ENCODE assay signal across 24 cellular contexts in genomic region chr22:44332946-44333345, GRCh38. TPM values are rescaled to one million over a fixed set of nuclear protein-coding genes. Genes with fewer than 3 reads are reported as not detected.
DNase-seq lines count a peak whose midpoint lies in the region; ATAC-seq, FAIRE-seq and TF ChIP-seq lines count a peak whose summit lies in the region.
"Had no signal": no experiment of that assay in that cellular context is flagged by ENCODE, and none has a peak within 500 bp of the region (broad histone marks: within the 10 kb centered on the region; RNA-seq: fewer than 3 reads in every experiment).

No MANE protein-coding gene starts in this region.

- H3K36me3 ChIP-seq in HepG2 (replicated peaks in 1 of 2; ENCODE audit: control insufficient read depth in 1 of 2, insufficient read depth in 2 of 2, low read length in 2 of 2) (no peaks in the 10 kb centered on the region), right lobe of liver (no peaks in the 10 kb centered on the region), stomach (no peaks in the 10 kb centered on the region)
- no peaks in the 10 kb centered on the region for H3K36me3 ChIP-seq in CD8-positive, alpha-beta T cell (ENCODE audit: insufficient read depth, low read length)
- H3K36me3 ChIP-seq: BE2C had no signal

- TF ChIP-seq CTCF in HepG2 (CRISPR knock-in tag; IDR thresholded peaks at IDR 0.05) (no peak), right lobe of liver (IDR thresholded peaks at IDR 0.05) (no peak), WTC11 (IDR thresholded peaks at IDR 0.05) (no peak), nephron (IDR thresholded peaks at IDR 0.05; ENCODE audit: unreplicated experiment in 3 of 3) (no peak), stomach (IDR thresholded peaks at IDR 0.05) (no peak)
- TF ChIP-seq CTCF in CD8-positive, alpha-beta T cell (IDR thresholded peaks at IDR 0.05): no peak

- TF ChIP-seq RAD21 in HepG2 (CRISPR knock-in tag; IDR thresholded peaks at IDR 0.05): no peak

- no peak overlapping the region for H3K9ac ChIP-seq in HepG2 (ENCODE audit: insufficient read depth, low read depth, low read length)
- H3K9ac ChIP-seq: SK-N-SH had no signal

- TF ChIP-seq POLR2A in HepG2 (IDR thresholded peaks at IDR 0.05; ENCODE audit: insufficient read depth in 1 of 2, low read depth in 2 of 2, low read length in 2 of 2) (no peak), right lobe of liver (IDR thresholded peaks at IDR 0.05) (no peak), stomach (IDR thresholded peaks at IDR 0.05) (no peak)

- H3K27me3 ChIP-seq in HepG2 (ENCODE audit: control insufficient read depth in 1 of 2, insufficient read depth in 2 of 2, low read length in 2 of 2): peaks cover 8 to 41% of the 10 kb centered on the region in 2 experiments; a peak in 4 of 5 replicates
- peaks cover 0 to 5% of the 10 kb centered on the region in 2 donors for H3K27me3 ChIP-seq in right lobe of liver
- H3K27me3 ChIP-seq in CD8-positive, alpha-beta T cell (ENCODE audit: insufficient read depth, low read length): peaks cover 17% of the 10 kb centered on the region
- H3K27me3 ChIP-seq in stomach: peaks cover 0 to 56% (median 41%) of the 10 kb centered on the region in 3 donors

- peaks cover 4% of the 10 kb centered on the region; the same call in 1 of the 2 replicates for H4K20me1 ChIP-seq in HepG2 (ENCODE audit: insufficient read depth, low read length)

- in situ Hi-C loops in HepG2 (cut with HindIII; ENCODE audit: extremely low pct_ligation_motif_present, low pct_unique_long_range_greater_than_20kb): no loop called here

- H3K4me1 ChIP-seq in HepG2 (ENCODE audit: insufficient read depth, low read length) (no peaks in the 10 kb centered on the region), right lobe of liver (no peaks in the 10 kb centered on the region), stomach (peaks cover 16 to 33% (median 24%) of the 10 kb centered on the region in 4 donors)
- H3K4me1 ChIP-seq in CD8-positive, alpha-beta T cell (ENCODE audit: insufficient read depth, low read length): peaks cover 7% of the 10 kb centered on the region

- no peaks in the 10 kb centered on the region for H3K9me3 Mint-ChIP-seq in WTC11
- H3K9me3 Mint-ChIP-seq in nephron: no peaks in the 10 kb centered on the region
- no peaks in the 10 kb centered on the region for H3K9me3 Mint-ChIP-seq in CD8-positive, alpha-beta T cell

- TF ChIP-seq EP300 in HepG2 (IDR thresholded peaks at IDR 0.05; ENCODE audit: low read depth in 2 of 2, low read length in 2 of 2) (no peak), HepG2 (CRISPR knock-in tag; IDR thresholded peaks at IDR 0.05; ENCODE audit: borderline replicate concordance) (no peak), stomach (IDR thresholded peaks at IDR 0.05) (no peak)

- H3K27ac Mint-ChIP-seq in WTC11 (no peak overlapping the region), nephron (no peak overlapping the region)
- no peak overlapping the region for H3K27ac Mint-ChIP-seq in CD8-positive, alpha-beta T cell

- DNase-seq in HepG2 (ENCODE audit: low spot score) (no peak), right lobe of liver (no peak), WTC11 (ENCODE audit: low spot score) (no peak), stomach (no peak), NCI-H2196 treated with DMSO at 0.1 percent for 48 hours (lab: John Stamatoyannopoulos, UW; ENCODE audit: unreplicated experiment) (no peak)
- DNase-seq in stimulated activated CD8-positive, alpha-beta memory T cell treated with anti-CD3 and anti-CD28 coated beads, Interleukin-4, amount 100 ng/mL, for 48 hours: no peak
- no peak for DNase-seq in CD8-positive, alpha-beta T cell
- DNase-seq: BE2C; DMS79 treated with DMSO at 0.1 percent for 48 hours; GM23248; Karpas-422; MV-4-11; NCI-H1105 treated with DMSO at 0.1 percent for 48 hours; NCI-H2029 treated with DMSO at 0.1 percent for 48 hours; NCI-H226; NCI-H510A treated with DMSO at 0.1 percent for 48 hours; NCI-H774; NK-92 treated with Interleukin-12 subunit alpha and Interleukin-12 subunit beta, amount 100 ng/mL, for 24 hours; SIG-M5; SK-N-SH had no signal

- CTCF ChIA-PET in HepG2 (lab: Yijun Ruan, JAX; ENCODE audit: low intra/inter-chr PET ratio, low total read pairs) (no interaction called here), WTC11 (lab: Charles Lee) (interaction anchor here (1.4 to 2.4 kb wide), 4 partner anchors 37 to 340 kb away, joined by 3 to 17 read pairs (median 6); no protein-coding TSS in a partner anchor)
- CTCF ChIA-PET in CD8-positive, alpha-beta T cell (lab: Charles Lee): no interaction called here

- H3K27ac ChIP-seq in HepG2 (ENCODE audit: extremely low read length, insufficient read depth, low read length) (no peak overlapping the region), right lobe of liver (no peak overlapping the region), stomach (no peak overlapping the region)
- no peak overlapping the region for H3K27ac ChIP-seq in CD8-positive, alpha-beta T cell (ENCODE audit: low read depth, low read length)
- H3K27ac ChIP-seq: GM23248, RWPE1 had no signal

- H3K9me3 ChIP-seq in HepG2 (ENCODE audit: low read length): no peaks in the 10 kb centered on the region
- H3K9me3 ChIP-seq in right lobe of liver: no peaks in the 10 kb centered on the region
- no peaks in the 10 kb centered on the region for H3K9me3 ChIP-seq in CD8-positive, alpha-beta T cell (ENCODE audit: low read length)
- H3K9me3 ChIP-seq in stomach: no peaks in the 10 kb centered on the region
- H3K9me3 ChIP-seq: A549, BE2C, SK-N-SH had no signal

- no peak for FAIRE-seq in HepG2 (lab: Jason Lieb, UNC)
- FAIRE-seq: A549, GM12878 had no signal

- H3K4me3 ChIP-seq in HepG2 (replicated peaks in 1 of 3; ENCODE audit: insufficient read depth in 1 of 3, low read depth in 2 of 3, low read length in 3 of 3): no peak overlapping the region
- no peak overlapping the region for H3K4me3 ChIP-seq in right lobe of liver
- no peak overlapping the region for H3K4me3 ChIP-seq in CD8-positive, alpha-beta T cell (ENCODE audit: low read depth, low read length)
- H3K4me3 ChIP-seq in stomach: no peak overlapping the region
- H3K4me3 ChIP-seq: GM12878, GM23248 had no signal

- BruUV-seq in HepG2 (replicated peaks; lab: Mats Ljungman, UMichigan): no TSS peak

- WGBS in HepG2 (ENCODE audit: low lambda C conversion rate): 29% methylated on average over 7 of the region's 8 CpGs
- 73% methylated on average over 3 of the region's 8 CpGs for WGBS in right lobe of liver (ENCODE audit: insufficient coverage, low coverage, low lambda C conversion rate, missing lambda C conversion rate)
- WGBS in stomach, 5 donors: 76 to 86% (median 78%) methylated on average over 8 of the region's 8 CpGs

- H3K4me3 Mint-ChIP-seq in WTC11 (peak overlapping the region; percentile 23), nephron (peak overlapping the region; percentile 17 to 86 (median 29))
- H3K4me3 Mint-ChIP-seq in CD8-positive, alpha-beta T cell: no peak overlapping the region

- peaks cover 25% of the 10 kb centered on the region for H3K4me1 Mint-ChIP-seq in WTC11
- peaks cover 9% of the 10 kb centered on the region for H3K4me1 Mint-ChIP-seq in nephron
- H3K4me1 Mint-ChIP-seq in CD8-positive, alpha-beta T cell (ENCODE audit: low read depth): peaks cover 12% of the 10 kb centered on the region

- POLR2A ChIA-PET in HepG2 (lab: Yijun Ruan, JAX) (no interaction called here), WTC11 (lab: Charles Lee) (interaction anchor here (1.0 kb wide), 1 partner anchor 9 kb away, joined by 3 read pairs; no protein-coding TSS in a partner anchor)
- POLR2A ChIA-PET in CD8-positive, alpha-beta T cell (lab: Charles Lee): no interaction called here

- H3K4me2 ChIP-seq in HepG2 (ENCODE audit: low read depth, low read length): no peak overlapping the region
- H3K4me2 ChIP-seq: SK-N-SH had no signal

- no peaks in the 10 kb centered on the region for H3K79me2 ChIP-seq in HepG2 (ENCODE audit: insufficient read depth, low read length)

- peaks cover 31% of the 10 kb centered on the region for H3K27me3 Mint-ChIP-seq in WTC11 (ENCODE audit: low read depth)
- H3K27me3 Mint-ChIP-seq in nephron (ENCODE audit: low read depth): peaks cover 48% of the 10 kb centered on the region
- H3K27me3 Mint-ChIP-seq in CD8-positive, alpha-beta T cell (ENCODE audit: low read depth): peaks cover 30% of the 10 kb centered on the region

- ATAC-seq in HepG2 (no peak), right lobe of liver (no peak), WTC11 (no peak)
- ATAC-seq in CD8-positive, alpha-beta T cell: no peak
- ATAC-seq: A549, GM12878 had no signal

- H2AFZ ChIP-seq in HepG2 (ENCODE audit: low read length): no peak overlapping the region
- H2AFZ ChIP-seq: GM23248 had no signal

- H3K36me3 Mint-ChIP-seq in WTC11 (no peaks in the 10 kb centered on the region), nephron (ENCODE audit: low read depth) (no peaks in the 10 kb centered on the region)
- H3K36me3 Mint-ChIP-seq in CD8-positive, alpha-beta T cell: no peaks in the 10 kb centered on the region

- intact Hi-C loops in HepG2 (cut with micrococcal nuclease; ENCODE audit: unreplicated experiment): no loop called here
- intact Hi-C loops in right lobe of liver (cut with DNase I): no loop called here
- intact Hi-C loops in CD8-positive, alpha-beta T cell (cut with DNase I, micrococcal nuclease): no loop called here
- intact Hi-C loops in stomach (cut with DNase I; ENCODE audit: low total_unique reads): loop anchor here (10.0 kb wide), 1 partner anchor 172 kb away; no protein-coding TSS in a partner anchor

RNA-seq across cellular contexts. Expression of gene SHISAL1, which starts 20.2 kb away (rescaled TPM):
- total RNA-seq in HepG2 (2016; rRNA removed; fragmentation: Illumina TruSeq; extraction: Trizol) (not detected in 2 replicates), right lobe of liver (under 1 TPM; 0.05 to 0.31 (median 0.17) TPM), WTC11 (2021) (1.8 to 2.7 TPM (median 1.8 TPM) in 3 replicates), stomach (10 to 100 TPM in 1 of 5 donors, 1 to 10 TPM in 3, under 1 TPM in 1; 0.45 to 19.3 (median 3.3) TPM)
- total RNA-seq in HepG2 (2016; cell fraction: cytosol; rRNA removed; fragmentation: Illumina TruSeq; extraction: Trizol; ENCODE audit: low read depth): not detected in 2 replicates
- total RNA-seq in HepG2 (2016; cell fraction: insoluble cytoplasmic fraction; rRNA removed; fragmentation: Illumina TruSeq; extraction: Trizol): not detected in 2 replicates
- not detected in 2 replicates for total RNA-seq in HepG2 (2016; cell fraction: membrane; rRNA removed; fragmentation: Illumina TruSeq; extraction: Trizol)
- not detected in 2 replicates for total RNA-seq in HepG2 (2016; cell fraction: nucleus; rRNA removed; fragmentation: Illumina TruSeq; extraction: Trizol)
- polyA plus RNA-seq in HepG2 (2011; rRNA removed) (not detected in 2 replicates), stomach (1 to 10 TPM in 1 of 3 donors, under 1 TPM in 2; 0.43 to 1.3 (median 0.46) TPM)
- polyA plus RNA-seq in HepG2 (2011; cell fraction: cytosol; rRNA removed): not detected in 2 replicates
- polyA plus RNA-seq in HepG2 (2011; cell fraction: nucleus; rRNA removed): not detected in 2 replicates
- not detected in 2 replicates for polyA plus RNA-seq in HepG2 (2012)
- polyA plus RNA-seq in HepG2 (2016; cell fraction: cytosol; fragmentation: Illumina TruSeq; extraction: Trizol; ENCODE audit: low read depth): not detected in 2 replicates
- polyA plus RNA-seq in HepG2 (2016; cell fraction: insoluble cytoplasmic fraction; fragmentation: Illumina TruSeq; extraction: Trizol; ENCODE audit: low read depth): not detected in 2 replicates
- polyA plus RNA-seq in HepG2 (2016; cell fraction: membrane; fragmentation: Illumina TruSeq; extraction: Trizol; ENCODE audit: low read depth): not detected in 2 replicates
- polyA plus RNA-seq in HepG2 (2016; cell fraction: nucleus; fragmentation: Illumina TruSeq; extraction: Trizol; ENCODE audit: insufficient read depth, low read depth): not detected in 2 replicates
- polyA minus RNA-seq in HepG2 (2011; rRNA and poly(A)+ RNA removed; ENCODE audit: low replicate concordance): 0.04 and 16.2 TPM in 2 replicates
- polyA minus RNA-seq in HepG2 (2011; cell fraction: cytosol; rRNA and poly(A)+ RNA removed): 0.09 TPM in 1 of 2 replicates, not detected in the other
- polyA minus RNA-seq in HepG2 (2011; cell fraction: nucleus; rRNA and poly(A)+ RNA removed): not detected in 2 replicates
- not detected for total RNA-seq in CD8-positive, alpha-beta T cell
- total RNA-seq: GM12878 had no signal
- polyA plus RNA-seq: GM12878 had no signal
